8 cellular contexts compared by ENCODE assay signal in genomic region chr9:35657327-35658143, GRCh38. TPM values are rescaled to one million over a fixed set of nuclear protein-coding genes. Genes with fewer than 3 reads are reported as not detected.
DNase-seq lines count a peak whose midpoint lies in the region; ATAC-seq and TF ChIP-seq lines count a peak whose summit lies in the region.

Gene RMRP, minus strand, starts transcription at chr9:35658019.

- H3K36me3 ChIP-seq in testis (ENCODE audit: low read depth, missing control alignments), result no peaks in the 10 kb centered on the region

- peak within 1 kb of the TSS; percentile 99 for H3K27ac Mint-ChIP-seq in activated naive CD8-positive, alpha-beta T cell

- no peak for TF ChIP-seq POLR2A in testis (IDR thresholded peaks at IDR 0.05)

- peak within 1 kb of the TSS; percentile 94 to 97 for H3K27ac ChIP-seq in testis

- peak; percentile 86 for ATAC-seq in HG02610 (IDR thresholded peaks at IDR 0.05; ENCODE audit: unreplicated experiment)
- ATAC-seq in omental fat pad (ENCODE audit: low FRiP score), result peak; percentile 98

- DNase-seq in GM04504 (ENCODE audit: low read depth) (peak; percentile 99), NCI-H1092 treated with DMSO at 0.1 percent for 48 hours (lab: John Stamatoyannopoulos, UW) (peak; percentile 98), SKM-1 treated with dmso at 0.1 percent for 144 hours (lab: John Stamatoyannopoulos, UW; ENCODE audit: unreplicated experiment) (peak; percentile 97), glomerular visceral epithelial cell (ENCODE audit: extremely low spot score) (peak; percentile 100), omental fat pad (ENCODE audit: low spot score) (peak; percentile 91), testis (peak; percentile 97)

- peak within 1 kb of the TSS; percentile 85 for H3K4me3 Mint-ChIP-seq in activated naive CD8-positive, alpha-beta T cell

- H3K9me3 Mint-ChIP-seq in activated naive CD8-positive, alpha-beta T cell (ENCODE audit: low read depth), result no peaks in the 10 kb centered on the region

- no peaks in the 10 kb centered on the region for H3K27me3 ChIP-seq in testis

- 0% methylated on average over 50 to 52 of the region's 52 CpGs for whole genome bisulfite sequencing in testis, 2 donors

- H3K9me3 ChIP-seq in testis, result no peaks in the 10 kb centered on the region

- H3K27me3 Mint-ChIP-seq in activated naive CD8-positive, alpha-beta T cell, result no peaks in the 10 kb centered on the region

- peaks cover 13% of the 10 kb centered on the region for H3K4me1 ChIP-seq in testis

- H3K4me1 Mint-ChIP-seq in activated naive CD8-positive, alpha-beta T cell (ENCODE audit: low read depth), result peaks cover 64% of the 10 kb centered on the region

- H3K4me3 ChIP-seq in testis, result peak within 1 kb of the TSS; percentile 93 to 95

- TF ChIP-seq CTCF in omental fat pad (IDR thresholded peaks at IDR 0.05) (peak in 1 of 3 donors; percentile 35), testis (IDR thresholded peaks at IDR 0.05) (peak in 2 of 3 experiments; percentile 28 to 42)

- H3K36me3 Mint-ChIP-seq in activated naive CD8-positive, alpha-beta T cell, result peaks cover 2% of the 10 kb centered on the region

- intact Hi-C loops in testis (cut with DNase I; ENCODE audit: low total_unique reads), result no loop called here

RNA-seq across cellular contexts. Expression of gene RMRP, which starts in this region (rescaled TPM):
- total RNA-seq in omental fat pad, result 1,000 to 10,000 TPM in 3 of 4 donors, 100 to 1,000 TPM in 1; 841 to 3,200 (median 2,180) TPM
- total RNA-seq in testis, result over 10,000 TPM in 1 of 2 donors, 1,000 to 10,000 TPM in 1; 4,421 to 15,053 TPM
- not detected for polyA plus RNA-seq in testis (ENCODE audit: insufficient read depth, low read depth, low replicate concordance)

Comparison
In these comparisons a context has a peak if more than half of its experiments do, and no peak if none do; other contexts are left out.
1. Peak in every context shown above with its lines: DNase-seq, ATAC-seq, H3K4me3 ChIP-seq and H3K27ac ChIP-seq.